14 cellular contexts compared by ENCODE assay signal in the genomic region with DNA sequence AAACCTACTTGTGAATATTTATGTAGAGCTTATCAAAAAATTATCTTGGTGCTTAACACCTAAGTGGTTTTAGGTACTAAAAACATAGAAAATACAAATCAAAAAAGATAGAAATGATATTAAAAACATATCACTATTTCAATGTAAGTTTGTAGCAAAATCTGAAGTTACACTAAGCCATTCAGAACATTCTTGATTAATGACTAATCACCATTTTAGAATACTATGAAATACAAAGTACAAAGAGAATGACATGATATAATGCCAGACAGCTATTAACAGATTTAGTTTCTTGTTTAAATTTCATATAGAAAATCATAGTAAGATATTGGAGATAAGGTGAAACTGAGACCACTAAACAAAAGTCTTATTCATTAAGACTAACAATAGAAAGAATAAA.
"Had no signal": no experiment of that assay in that cellular context is flagged by ENCODE, and none has a peak within 500 bp of the region (broad histone marks: within the 10 kb centered on the region; RNA-seq: fewer than 3 reads in every experiment).

No MANE protein-coding gene starts in this region.

- H3K4me1 ChIP-seq: foreskin keratinocyte, stomach had no signal

- H3K4me3 ChIP-seq: ascending aorta, ovary, stomach, thoracic aorta had no signal

- H3K27ac ChIP-seq: ascending aorta, foreskin keratinocyte, ovary, stomach, thoracic aorta had no signal

- H3K27me3 ChIP-seq: ascending aorta, foreskin keratinocyte, ovary, stomach had no signal

- H3K36me3 ChIP-seq: ascending aorta, ovary, stomach, thoracic aorta had no signal

- DNase-seq: activated CD4-positive, alpha-beta memory T cell treated with anti-CD3 and anti-CD28 coated beads for 36 hours; activated CD4-positive, alpha-beta T cell treated with anti-CD3 and anti-CD28 coated beads for 1 hour; activated gamma-delta T cell treated with Interleukin-2 at 50 U/mL for 16 hours; activated naive CD8-positive, alpha-beta T cell treated with anti-CD3 and anti-CD28 coated beads for 36 hours; activated T-cell treated with anti-CD3 and anti-CD28 coated beads, Interleukin-2, amount 50 U/mL, for 48 hours; central memory CD4-positive, alpha-beta T cell; effector memory CD4-positive, alpha-beta T cell; foreskin keratinocyte; ovary; stimulated activated CD4-positive, alpha-beta T cell treated with anti-CD3 and anti-CD28 coated beads, Interleukin-4, amount 100 ng/mL, for 4 hours; stomach; T1000 had no signal

- H3K9me3 ChIP-seq: ascending aorta, ovary had no signal
